ENCODE assay signal across 18 cellular contexts in the genomic region with DNA sequence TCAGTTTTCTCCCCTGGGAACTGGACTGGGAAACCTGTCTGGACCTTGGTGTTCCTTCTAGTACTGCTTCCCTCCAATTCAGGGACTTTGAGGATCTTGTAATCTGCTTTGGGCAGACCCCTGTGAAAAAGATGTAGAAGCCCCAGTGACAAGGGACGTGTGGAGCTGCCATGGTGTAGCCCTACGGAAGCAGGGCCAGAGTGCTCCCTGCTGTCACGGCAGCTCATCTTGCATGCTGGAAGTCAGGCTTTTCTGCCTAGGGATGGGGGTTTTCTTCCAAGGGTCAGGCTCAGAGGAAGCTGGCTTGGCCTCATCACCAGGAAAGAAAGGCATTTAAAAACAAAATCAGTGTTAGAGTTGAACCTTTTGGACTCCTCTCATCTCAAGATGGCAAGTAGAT.
"Had no signal": no experiment of that assay in that cellular context is flagged by ENCODE, and none has a peak within 500 bp of the region (broad histone marks: within the 10 kb centered on the region; RNA-seq: fewer than 3 reads in every experiment).

No MANE protein-coding gene starts in this region.

- ATAC-seq: body of pancreas; effector memory CD8-positive, alpha-beta T cell; T-helper 17 cell had no signal

- H3K4me2 ChIP-seq: neural progenitor cell had no signal

- H3K27ac ChIP-seq: cardiac muscle cell, esophagus muscularis mucosa, neural progenitor cell, vagina had no signal

- DNase-seq: activated CD4-positive, alpha-beta memory T cell treated with anti-CD3 and anti-CD28 coated beads, Interleukin-2, amount 10 ng/mL, durations not matched to agents 7 days and 5 days; activated CD4-positive, alpha-beta T cell treated with anti-CD3 and anti-CD28 coated beads, Interleukin-2, amount 10 ng/mL, durations not matched to agents 24 days and 14 days; activated naive CD4-positive, alpha-beta T cell treated with anti-CD3 and anti-CD28 coated beads, Interleukin-2, amount 10 ng/mL, durations not matched to agents 7 days and 5 days; effector memory CD8-positive, alpha-beta T cell; hippocampal formation; left ventricle myocardium superior; stimulated activated CD4-positive, alpha-beta T cell treated with anti-CD3 and anti-CD28 coated beads, Interleukin-12 subunit alpha, Interleukin-12 subunit beta, amount 100 ng/mL, for 4 hours; stimulated activated CD4-positive, alpha-beta T cell treated with anti-CD3 and anti-CD28 coated beads, Interleukin-4, amount 100 ng/mL, for 4 hours; SW 1271; T-helper 17 cell; trophoblast cell had no signal

- H3K4me3 Mint-ChIP-seq: activated CD4-positive, alpha-beta memory T cell treated with anti-CD3 and anti-CD28 coated beads, Interleukin-2, amount 10 ng/mL, durations not matched to agents 7 days and 5 days; activated CD4-positive, alpha-beta T cell treated with anti-CD3 and anti-CD28 coated beads, Interleukin-2, amount 10 ng/mL, durations not matched to agents 24 days and 14 days; activated naive CD4-positive, alpha-beta T cell treated with anti-CD3 and anti-CD28 coated beads, Interleukin-2, amount 10 ng/mL, durations not matched to agents 7 days and 5 days; effector memory CD8-positive, alpha-beta T cell; neural progenitor cell; stimulated activated naive CD8-positive, alpha-beta T cell treated with anti-CD3 and anti-CD28 coated beads, Interleukin-15, Interleukin-2, amounts not matched to agents 100 ng/mL and 50 ng/mL, for 24 hours; T-helper 17 cell had no signal

- H3K27ac Mint-ChIP-seq: activated CD4-positive, alpha-beta memory T cell treated with anti-CD3 and anti-CD28 coated beads, Interleukin-2, amount 10 ng/mL, durations not matched to agents 7 days and 5 days; activated CD4-positive, alpha-beta T cell treated with anti-CD3 and anti-CD28 coated beads, Interleukin-2, amount 10 ng/mL, durations not matched to agents 24 days and 14 days; activated naive CD4-positive, alpha-beta T cell treated with anti-CD3 and anti-CD28 coated beads, Interleukin-2, amount 10 ng/mL, durations not matched to agents 7 days and 5 days; effector memory CD8-positive, alpha-beta T cell; neural progenitor cell; progenitor cell of endocrine pancreas; stimulated activated naive CD8-positive, alpha-beta T cell treated with anti-CD3 and anti-CD28 coated beads, Interleukin-15, Interleukin-2, amounts not matched to agents 100 ng/mL and 50 ng/mL, for 24 hours; T-helper 17 cell had no signal

- H3K27me3 Mint-ChIP-seq: activated CD4-positive, alpha-beta memory T cell treated with anti-CD3 and anti-CD28 coated beads, Interleukin-2, amount 10 ng/mL, durations not matched to agents 7 days and 5 days; progenitor cell of endocrine pancreas; stimulated activated naive CD8-positive, alpha-beta T cell treated with anti-CD3 and anti-CD28 coated beads, Interleukin-15, Interleukin-2, amounts not matched to agents 100 ng/mL and 50 ng/mL, for 24 hours had no signal

- H3K36me3 Mint-ChIP-seq: activated naive CD4-positive, alpha-beta T cell treated with anti-CD3 and anti-CD28 coated beads, Interleukin-2, amount 10 ng/mL, durations not matched to agents 7 days and 5 days had no signal

- H3K4me3 ChIP-seq: body of pancreas, cardiac muscle cell, esophagus muscularis mucosa, neural progenitor cell, vagina had no signal

- H3K9me3 Mint-ChIP-seq: activated CD4-positive, alpha-beta memory T cell treated with anti-CD3 and anti-CD28 coated beads, Interleukin-2, amount 10 ng/mL, durations not matched to agents 7 days and 5 days; activated CD4-positive, alpha-beta T cell treated with anti-CD3 and anti-CD28 coated beads, Interleukin-2, amount 10 ng/mL, durations not matched to agents 24 days and 14 days; activated naive CD4-positive, alpha-beta T cell treated with anti-CD3 and anti-CD28 coated beads, Interleukin-2, amount 10 ng/mL, durations not matched to agents 7 days and 5 days; effector memory CD8-positive, alpha-beta T cell; neural progenitor cell; stimulated activated naive CD8-positive, alpha-beta T cell treated with anti-CD3 and anti-CD28 coated beads, Interleukin-15, Interleukin-2, amounts not matched to agents 100 ng/mL and 50 ng/mL, for 24 hours had no signal

- H3K4me1 ChIP-seq: neural progenitor cell had no signal

- H3K36me3 ChIP-seq: neural progenitor cell, vagina had no signal

- H3K9me3 ChIP-seq: body of pancreas, esophagus muscularis mucosa, vagina had no signal

- H3K4me1 Mint-ChIP-seq: activated CD4-positive, alpha-beta memory T cell treated with anti-CD3 and anti-CD28 coated beads, Interleukin-2, amount 10 ng/mL, durations not matched to agents 7 days and 5 days had no signal

- H3K27me3 ChIP-seq: body of pancreas, cardiac muscle cell, esophagus muscularis mucosa, neural progenitor cell, vagina had no signal

- H2AFZ ChIP-seq: neural progenitor cell had no signal
